ENCODE assay signal across 1 cellular context in the genomic region with DNA sequence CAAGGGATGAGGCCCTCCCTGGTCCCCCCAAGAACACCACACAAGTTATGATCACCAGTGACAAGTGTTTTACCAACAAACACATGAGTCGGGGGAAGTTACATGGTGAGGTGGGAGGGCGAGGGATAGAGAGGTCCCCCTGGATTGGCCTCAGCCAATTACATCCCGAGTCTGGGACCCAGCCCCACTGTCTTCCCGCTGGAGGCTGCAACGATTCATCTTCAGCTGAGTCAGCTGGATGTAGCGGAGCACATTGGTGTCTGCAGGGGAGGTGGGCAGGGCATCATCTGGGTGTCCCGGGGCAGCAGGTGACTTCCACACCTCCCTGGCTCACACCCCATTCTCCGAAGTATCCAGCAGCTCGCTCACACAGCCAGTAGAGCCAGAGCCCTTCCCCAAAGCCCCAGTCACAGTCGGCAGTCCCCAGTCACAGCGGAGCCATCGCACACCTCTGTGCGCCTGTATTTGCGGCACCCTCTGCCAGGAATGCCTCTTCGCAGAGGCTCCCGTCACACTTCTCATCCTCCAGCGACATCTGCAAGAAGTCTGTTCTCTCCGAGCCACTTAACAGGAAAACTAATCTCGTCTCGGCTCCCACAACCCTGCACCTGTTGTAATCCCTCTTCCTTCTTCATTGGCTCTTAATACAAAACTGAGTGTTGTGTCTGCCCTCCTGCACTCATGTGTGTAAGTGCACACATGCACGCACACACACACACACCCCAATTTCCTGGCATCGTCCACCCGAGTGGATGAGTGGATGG.
TF ChIP-seq lines count a peak whose summit lies in the region.

No MANE protein-coding gene starts in this region.

TF ChIP-seq in H1, 55 proteins besides CTCF, POLR2A, EP300 and RAD21:
- no peak for TF ChIP-seq YY1 (IDR thresholded peaks at IDR 0.05; ENCODE audit: low read depth, low read length)
- TF ChIP-seq MAFK (IDR thresholded peaks at IDR 0.05; ENCODE audit: low read depth, low read length): peak; percentile 48; the same call in 1 of the 2 replicates
- no peak for TF ChIP-seq RBBP5 (IDR thresholded peaks at IDR 0.05; ENCODE audit: borderline replicate concordance, low read depth, low read length)
- no peak for TF ChIP-seq BCL11A (IDR thresholded peaks at IDR 0.05; ENCODE audit: low read depth in 2 of 2, low read length in 2 of 2)
- no peak for TF ChIP-seq SAP30 (IDR thresholded peaks at IDR 0.05; ENCODE audit: insufficient read depth, insufficient replicate concordance, low read length)
- no peak; the same call in 1 of the 2 replicates for TF ChIP-seq POLR2AphosphoS5 (IDR thresholded peaks at IDR 0.05; ENCODE audit: low read depth, low read length)
- no peak for TF ChIP-seq PHF8 (conservative IDR thresholded peaks at IDR 0.05; ENCODE audit: low read depth, low read length)
- no peak for TF ChIP-seq ASH2L (IDR thresholded peaks at IDR 0.05; ENCODE audit: low read length)
